35 cellular contexts compared by ENCODE assay signal in genomic region chr11:66924272-66924671, GRCh38. TPM values are rescaled to one million over a fixed set of nuclear protein-coding genes. Genes with fewer than 3 reads are reported as not detected.
"Had no signal": no experiment of that assay in that cellular context is flagged by ENCODE, and none has a peak within 500 bp of the region (broad histone marks: within the 10 kb centered on the region; RNA-seq: fewer than 3 reads in every experiment).

No MANE protein-coding gene starts in this region.

- H3K36me3 ChIP-seq: neural progenitor cell, ovary, spleen, suprapubic skin, tibial artery, transverse colon, upper lobe of right lung, uterus had no signal

- H3K4me1 Mint-ChIP-seq: naive thymus-derived CD8-positive, alpha-beta T cell; stimulated activated memory B cell treated with anti-CD40 and anti-IgM and Interleukin-4, amounts not matched to agents 10 μg/mL and 1 μg/mL and 100 μg/mL, for 72 hours; stimulated activated naive CD8-positive, alpha-beta T cell treated with anti-CD3 and anti-CD28 coated beads, Interleukin-15, amount 100 ng/mL, for 72 hours had no signal

- H3K4me1 ChIP-seq: psoas muscle, suprapubic skin, testis, tibial artery, transverse colon, upper lobe of right lung, uterus had no signal

- H3K4me2 ChIP-seq: neural progenitor cell, smooth muscle cell had no signal

- ATAC-seq: naive thymus-derived CD8-positive, alpha-beta T cell; natural killer cell treated with Interleukin-12 subunit alpha and Interleukin-12 subunit beta and Interleukin-15 and Interleukin-18, amount 100 ng/mL, for 72 hours; psoas muscle; right cardiac atrium; sciatic nerve; stimulated activated memory B cell treated with anti-CD40 and anti-IgM and Interleukin-4, amounts not matched to agents 10 μg/mL and 1 μg/mL and 100 μg/mL, for 72 hours; stimulated activated naive CD8-positive, alpha-beta T cell treated with anti-CD3 and anti-CD28 coated beads, Interleukin-15, amount 100 ng/mL, for 72 hours; stimulated activated naive CD8-positive, alpha-beta T cell treated with anti-CD3 and anti-CD28 coated beads, Interleukin-15, Interleukin-2, amounts not matched to agents 100 U/mL and 50 U/mL, for 24 hours; upper lobe of right lung had no signal

- H2AFZ ChIP-seq: neural progenitor cell, parathyroid adenoma had no signal

- H3K27ac ChIP-seq: neural progenitor cell, ovary, parathyroid adenoma, psoas muscle, skin epidermis, spleen, suprapubic skin, testis, tibial artery, transverse colon, upper lobe of right lung, uterus had no signal

- H3K27me3 Mint-ChIP-seq: natural killer cell treated with Interleukin-12 subunit alpha and Interleukin-12 subunit beta and Interleukin-15 and Interleukin-18, amount 100 ng/mL, for 72 hours; progenitor cell of endocrine pancreas; stimulated activated naive CD8-positive, alpha-beta T cell treated with anti-CD3 and anti-CD28 coated beads, Interleukin-15, amount 100 ng/mL, for 72 hours; type B pancreatic cell had no signal

- H3K9me3 ChIP-seq: ovary, psoas muscle, suprapubic skin, testis, tibial artery, transverse colon, upper lobe of right lung, uterus had no signal

- H3K36me3 Mint-ChIP-seq: natural killer cell treated with Interleukin-12 subunit alpha and Interleukin-12 subunit beta and Interleukin-15 and Interleukin-18, amount 100 ng/mL, for 72 hours; type B pancreatic cell had no signal

- DNase-seq: naive thymus-derived CD8-positive, alpha-beta T cell; nephron progenitor cell; occipital lobe; ovary; posterior cingulate gyrus; psoas muscle; right cardiac atrium; spleen; stimulated activated CD4-positive, alpha-beta T cell treated with anti-CD3 and anti-CD28 coated beads, Interleukin-12 subunit alpha, Interleukin-12 subunit beta, amount 100 ng/mL, for 4 hours; stimulated activated CD4-positive, alpha-beta T cell treated with anti-CD3 and anti-CD28 coated beads, Interleukin-1b, Interleukin-23, amount 100 ng/mL, for 48 hours; stimulated activated CD4-positive, alpha-beta T cell treated with anti-CD3 and anti-CD28 coated beads, Interleukin-4, amount 100 ng/mL, for 1 hour; stimulated activated CD4-positive, alpha-beta T cell treated with anti-CD3 and anti-CD28 coated beads, Interleukin-4, amount 100 ng/mL, for 4 hours; stimulated activated CD8-positive, alpha-beta memory T cell treated with anti-CD3 and anti-CD28 coated beads, Interleukin-4, amount 100 ng/mL, for 48 hours; stimulated activated naive CD4-positive, alpha-beta T cell; stimulated activated naive CD8-positive, alpha-beta T cell treated with anti-CD3 and anti-CD28 coated beads, Interleukin-15, amount 100 ng/mL, for 72 hours; stimulated activated naive CD8-positive, alpha-beta T cell treated with anti-CD3 and anti-CD28 coated beads, Interleukin-15, Interleukin-2, amounts not matched to agents 100 U/mL and 50 U/mL, for 24 hours; substantia nigra; testis; tibial artery; transverse colon; upper lobe of right lung; uterus had no signal

- H3K9me3 Mint-ChIP-seq: natural killer cell treated with Interleukin-12 subunit alpha and Interleukin-12 subunit beta and Interleukin-15 and Interleukin-18, amount 100 ng/mL, for 72 hours; type B pancreatic cell had no signal

- H3K27me3 ChIP-seq: neural progenitor cell, ovary, spleen, suprapubic skin, testis, tibial artery, transverse colon, upper lobe of right lung, uterus had no signal

- H3K4me3 ChIP-seq: neural progenitor cell, ovary, psoas muscle, skin epidermis, smooth muscle cell, spleen, suprapubic skin, testis, tibial artery, transverse colon, upper lobe of right lung, uterus had no signal

- H3K27ac Mint-ChIP-seq: natural killer cell treated with Interleukin-12 subunit alpha and Interleukin-12 subunit beta and Interleukin-15 and Interleukin-18, amount 100 ng/mL, for 72 hours; neural progenitor cell; progenitor cell of endocrine pancreas; stimulated activated memory B cell treated with anti-CD40 and anti-IgM and Interleukin-4, amounts not matched to agents 10 μg/mL and 1 μg/mL and 100 μg/mL, for 72 hours; stimulated activated naive CD8-positive, alpha-beta T cell treated with anti-CD3 and anti-CD28 coated beads, Interleukin-15, amount 100 ng/mL, for 72 hours; type B pancreatic cell had no signal

- H3K4me3 Mint-ChIP-seq: naive thymus-derived CD8-positive, alpha-beta T cell; natural killer cell treated with Interleukin-12 subunit alpha and Interleukin-12 subunit beta and Interleukin-15 and Interleukin-18, amount 100 ng/mL, for 72 hours; nephron progenitor cell; neural progenitor cell; stimulated activated memory B cell treated with anti-CD40 and anti-IgM and Interleukin-4, amounts not matched to agents 10 μg/mL and 1 μg/mL and 100 μg/mL, for 72 hours; stimulated activated naive CD8-positive, alpha-beta T cell treated with anti-CD3 and anti-CD28 coated beads, Interleukin-15, amount 100 ng/mL, for 72 hours; type B pancreatic cell had no signal

- H3K9ac ChIP-seq: neural progenitor cell, parathyroid adenoma had no signal

RNA-seq across cellular contexts. Expression of gene C11orf86, which starts 50.8 kb away (rescaled TPM):
- total RNA-seq: naive thymus-derived CD8-positive, alpha-beta T cell; natural killer cell treated with Interleukin-12 subunit alpha and Interleukin-12 subunit beta and Interleukin-15 and Interleukin-18, amount 100 ng/mL, for 72 hours; occipital lobe; osteoblast; progenitor cell of endocrine pancreas; psoas muscle; renal cortical epithelial cell; right cardiac atrium; sciatic nerve; smooth muscle cell; spleen; suprapubic skin; upper lobe of right lung; urinary bladder; uterus had no signal
- polyA plus RNA-seq: naive thymus-derived CD8-positive, alpha-beta T cell; ovary; right cardiac atrium; smooth muscle cell; urinary bladder had no signal
